ENCODE assay signal across 16 cellular contexts in the genomic region with DNA sequence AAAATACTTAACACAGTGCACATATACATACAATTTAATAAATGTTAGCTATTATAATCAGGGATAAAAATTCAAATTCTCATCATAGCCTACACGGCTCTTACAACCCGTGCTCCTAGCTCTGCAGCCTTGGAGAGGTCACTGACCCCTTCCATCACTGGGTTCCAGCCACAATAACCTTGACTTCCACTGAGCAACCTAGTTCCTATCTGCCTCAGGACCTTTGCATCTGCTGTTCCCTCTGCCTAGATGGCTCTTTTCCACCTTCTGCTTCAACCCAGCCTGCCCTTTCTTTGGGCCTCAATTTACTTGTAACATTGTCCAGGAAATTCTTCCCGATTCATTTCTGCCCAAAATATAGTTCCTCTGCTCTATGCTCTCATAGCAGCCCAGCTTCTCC. TPM values are rescaled to one million over a fixed set of nuclear protein-coding genes. Genes with fewer than 3 reads are reported as not detected.
DNase-seq lines count a peak whose midpoint lies in the region; ATAC-seq and TF ChIP-seq lines count a peak whose summit lies in the region.
"Had no signal": no experiment of that assay in that cellular context is flagged by ENCODE, and none has a peak within 500 bp of the region (broad histone marks: within the 10 kb centered on the region; RNA-seq: fewer than 3 reads in every experiment).

No MANE protein-coding gene starts in this region.

- H3K36me3 Mint-ChIP-seq in Caco-2 (ENCODE audit: insufficient read depth, unreplicated experiment) (no peaks in the 10 kb centered on the region), IgD-negative memory B cell (no peaks in the 10 kb centered on the region), neural crest cell (ENCODE audit: low read depth) (no peaks in the 10 kb centered on the region)

- peak overlapping the region; percentile 23 for H3K4me3 Mint-ChIP-seq in Caco-2 (ENCODE audit: unreplicated experiment)
- peak overlapping the region; percentile 15 to 75 (median 52) for H3K4me3 Mint-ChIP-seq in IgD-negative memory B cell
- H3K4me3 Mint-ChIP-seq in neural crest cell, result peak overlapping the region; percentile 59
- H3K4me3 Mint-ChIP-seq: activated CD4-positive, alpha-beta T cell treated with anti-CD3 and anti-CD28 coated beads, Interleukin-2, amount 10 ng/mL, durations not matched to agents 7 days and 5 days; activated T-helper 1 cell treated with anti-CD3 and anti-CD28 coated beads, Interleukin-12 subunit alpha, Interleukin-12 subunit beta, Interleukin-2, Interleukin-4 antibody, amounts not matched to agents 30 ng/mL and 10 ng/mL and 1 ng/mL, durations not matched to agents 14 hours and 24 hours and 36 hours had no signal

- H3K9me3 Mint-ChIP-seq in Caco-2 (ENCODE audit: unreplicated experiment) (no peaks in the 10 kb centered on the region), IgD-negative memory B cell (no peaks in the 10 kb centered on the region), neural crest cell (no peaks in the 10 kb centered on the region)
- H3K9me3 Mint-ChIP-seq: activated CD4-positive, alpha-beta T cell treated with anti-CD3 and anti-CD28 coated beads, Interleukin-2, amount 10 ng/mL, durations not matched to agents 7 days and 5 days; activated T-helper 1 cell treated with anti-CD3 and anti-CD28 coated beads, Interleukin-12 subunit alpha, Interleukin-12 subunit beta, Interleukin-2, Interleukin-4 antibody, amounts not matched to agents 30 ng/mL and 10 ng/mL and 1 ng/mL, durations not matched to agents 14 hours and 24 hours and 36 hours had no signal

- no peak for TF ChIP-seq EP300 in upper lobe of left lung (IDR thresholded peaks at IDR 0.05)

- ATAC-seq in upper lobe of left lung (ENCODE audit: low FRiP score in 2 of 2) (no peak), left colon (no peak)
- ATAC-seq: foreskin keratinocyte had no signal

- H3K36me3 ChIP-seq in Caco-2 (ENCODE audit: control insufficient read depth, insufficient read depth, low read length) (no peaks in the 10 kb centered on the region), duodenal mucosa (ENCODE audit: control insufficient read depth in 1 of 2, insufficient read depth in 2 of 2, low read length in 2 of 2) (no peaks in the 10 kb centered on the region), upper lobe of left lung (no peaks in the 10 kb centered on the region)
- H3K36me3 ChIP-seq: left lung, Peyer's patch, thyroid gland had no signal

- H3K27me3 Mint-ChIP-seq in Caco-2 (ENCODE audit: insufficient read depth, unreplicated experiment) (no peaks in the 10 kb centered on the region), IgD-negative memory B cell (peaks cover 7% of the 10 kb centered on the region), neural crest cell (ENCODE audit: low read depth) (peaks cover 18% of the 10 kb centered on the region)

- intact Hi-C loops in Caco-2 (cut with micrococcal nuclease; ENCODE audit: unreplicated experiment), result loop anchor here (1.0 kb wide), 1 partner anchor 25 kb away; no protein-coding TSS in a partner anchor
- intact Hi-C loops in left colon (cut with DNase I, micrococcal nuclease), result no loop called here

- no peak overlapping the region for H3K4me3 ChIP-seq in Caco-2 (ENCODE audit: low read depth, low read length)
- peak overlapping the region in 1 of 2 donors; percentile 55 for H3K4me3 ChIP-seq in duodenal mucosa (ENCODE audit: low read depth in 1 of 2, low read length in 2 of 2)
- H3K4me3 ChIP-seq in upper lobe of left lung, result no peak overlapping the region

- H3K27me3 ChIP-seq in Caco-2 (replicated peaks; ENCODE audit: control insufficient read depth, insufficient read depth, low read length) (no peaks in the 10 kb centered on the region), duodenal mucosa (ENCODE audit: control insufficient read depth in 1 of 2, insufficient read depth in 2 of 2, low read length in 2 of 2) (peaks cover 3 to 11% of the 10 kb centered on the region in 2 donors), upper lobe of left lung (no peaks in the 10 kb centered on the region)
- H3K27me3 ChIP-seq: Peyer's patch, thyroid gland had no signal

- TF ChIP-seq CTCF in Caco-2 (IDR thresholded peaks at IDR 0.05; ENCODE audit: insufficient read depth in 1 of 2, low read depth in 1 of 2, low read length in 1 of 2, severe bottlenecking in 1 of 2, unreplicated experiment in 1 of 2) (no peak), neural crest cell (conservative IDR thresholded peaks at IDR 0.05) (no peak), upper lobe of left lung (IDR thresholded peaks at IDR 0.05) (no peak)

- DNase-seq in Caco-2, result no peak
- DNase-seq in neural crest cell (ENCODE audit: low read depth, low spot score), result no peak
- DNase-seq in upper lobe of left lung, result no peak
- DNase-seq in left colon, result no peak
- no peak for DNase-seq in mesenteric fat pad (ENCODE audit: low spot score)
- DNase-seq: activated CD4-positive, alpha-beta T cell treated with anti-CD3 and anti-CD28 coated beads, Interleukin-2, amount 10 ng/mL, durations not matched to agents 7 days and 5 days; foreskin keratinocyte; NCI-H1105 treated with DMSO at 0.1 percent for 48 hours; NCI-H2171 had no signal

- POLR2A ChIA-PET in Caco-2 (lab: Charles Lee), result interaction anchor here (1.1 to 2.4 kb wide), 2 partner anchors 9 to 29 kb away, joined by 3 to 10 read pairs; a partner anchor contains a TSS

- H3K9me3 ChIP-seq in Caco-2, result no peaks in the 10 kb centered on the region
- no peaks in the 10 kb centered on the region for H3K9me3 ChIP-seq in duodenal mucosa (ENCODE audit: control insufficient read depth in 1 of 2, low read length in 2 of 2)
- H3K9me3 ChIP-seq in upper lobe of left lung, result no peaks in the 10 kb centered on the region
- H3K9me3 ChIP-seq: left lung, Peyer's patch, thyroid gland had no signal

- H3K9ac ChIP-seq in duodenal mucosa (ENCODE audit: low read depth in 1 of 2, low read length in 2 of 2), result peak overlapping the region; percentile 26 to 27
- H3K9ac ChIP-seq: KMS-11 had no signal

- WGBS in upper lobe of left lung, 2 donors, result 93 to 98% methylated on average over 3 of the region's 3 CpGs

- H3K4me1 Mint-ChIP-seq in Caco-2 (ENCODE audit: low read depth, unreplicated experiment) (peaks cover 13% of the 10 kb centered on the region), IgD-negative memory B cell (peaks cover 29 to 41% (median 30%) of the 10 kb centered on the region in 3 donors), neural crest cell (peaks cover 16% of the 10 kb centered on the region)

- H3K27ac ChIP-seq in duodenal mucosa (ENCODE audit: low read depth, low read length) (no peak overlapping the region), upper lobe of left lung (no peak overlapping the region)
- H3K27ac ChIP-seq: foreskin keratinocyte, KMS-11, left lung, thyroid gland had no signal

- CTCF ChIA-PET in Caco-2 (lab: Charles Lee), result interaction anchor here (1.9 to 4.0 kb wide), 3 partner anchors 9 to 201 kb away, joined by 4 to 17 read pairs (median 9); a partner anchor contains a TSS

- no TSS peak for BruUV-seq in Caco-2 (replicated peaks; lab: Mats Ljungman, UMichigan)

- no peak overlapping the region for H3K27ac Mint-ChIP-seq in Caco-2 (ENCODE audit: unreplicated experiment)
- H3K27ac Mint-ChIP-seq in IgD-negative memory B cell, result peak overlapping the region in 2 of 3 donors; percentile 8 to 35
- no peak overlapping the region for H3K27ac Mint-ChIP-seq in neural crest cell (ENCODE audit: unreplicated experiment)
- H3K27ac Mint-ChIP-seq: activated CD4-positive, alpha-beta T cell treated with anti-CD3 and anti-CD28 coated beads, Interleukin-2, amount 10 ng/mL, durations not matched to agents 7 days and 5 days; activated T-helper 1 cell treated with anti-CD3 and anti-CD28 coated beads, Interleukin-12 subunit alpha, Interleukin-12 subunit beta, Interleukin-2, Interleukin-4 antibody, amounts not matched to agents 30 ng/mL and 10 ng/mL and 1 ng/mL, durations not matched to agents 14 hours and 24 hours and 36 hours had no signal

- H3K4me1 ChIP-seq in Caco-2 (peaks cover 11% of the 10 kb centered on the region), duodenal mucosa (ENCODE audit: control insufficient read depth in 1 of 2, insufficient read depth in 2 of 2, low read length in 2 of 2) (peaks cover 4 to 15% of the 10 kb centered on the region in 2 donors), upper lobe of left lung (peaks cover 6 to 12% (median 11%) of the 10 kb centered on the region in 4 donors)
- H3K4me1 ChIP-seq: foreskin keratinocyte had no signal

- no peak for TF ChIP-seq POLR2A in upper lobe of left lung (IDR thresholded peaks at IDR 0.05)

RNA-seq across cellular contexts. Expression of a gene that starts 8.9 kb away (rescaled TPM):
- total RNA-seq in Caco-2 (2022) (67.6 and 78.6 TPM in 2 replicates), neural crest cell (88.7 and 93.5 TPM in 2 replicates), upper lobe of left lung (100 to 1,000 TPM in 1 of 6 donors, 10 to 100 TPM in 5; 59.4 to 151 (median 87.5) TPM), left colon (10 to 100 TPM; 77.8 to 99.1 TPM), mesenteric fat pad (74.0 TPM)
- 32.3 TPM for polyA plus RNA-seq in IgD-negative memory B cell

RNA-seq across cellular contexts. Expression of a gene that starts 36.6 kb away (rescaled TPM):
- total RNA-seq in Caco-2 (2022) (1.5 and 1.8 TPM in 2 replicates), neural crest cell (16.2 and 17.3 TPM in 2 replicates), upper lobe of left lung (100 to 1,000 TPM in 1 of 6 donors, 10 to 100 TPM in 5; 41.3 to 133 (median 81.6) TPM), left colon (100 to 1,000 TPM; 133 to 147 TPM), mesenteric fat pad (43.8 TPM)
- 0.10 TPM for polyA plus RNA-seq in IgD-negative memory B cell
- total RNA-seq: activated CD4-positive, alpha-beta T cell treated with anti-CD3 and anti-CD28 coated beads, Interleukin-2, amount 10 ng/mL, durations not matched to agents 7 days and 5 days; activated T-helper 1 cell treated with anti-CD3 and anti-CD28 coated beads, Interleukin-12 subunit alpha, Interleukin-12 subunit beta, Interleukin-2, Interleukin-4 antibody, amounts not matched to agents 30 ng/mL and 10 ng/mL and 1 ng/mL, durations not matched to agents 14 hours and 24 hours and 36 hours had no signal

RNA-seq across cellular contexts. Expression of a gene that starts 43.2 kb away (rescaled TPM):
- total RNA-seq in Caco-2 (2022), result not detected in 2 replicates
- polyA plus RNA-seq in IgD-negative memory B cell, result 0.29 TPM
- 0.25 and 0.61 TPM in 2 replicates for total RNA-seq in neural crest cell
- 10 to 100 TPM in 3 of 6 donors, 1 to 10 TPM in 3; 2.1 to 26.0 (median 10.7) TPM for total RNA-seq in upper lobe of left lung
- total RNA-seq in left colon, result 1 to 10 TPM in 1 of 2 donors, under 1 TPM in 1; 0.95 to 2.1 TPM
- total RNA-seq in mesenteric fat pad, result 6.4 TPM

RNA-seq across cellular contexts. Expression of a gene that starts 54.1 kb away (rescaled TPM):
- total RNA-seq in Caco-2 (2022) (35.1 and 38.7 TPM in 2 replicates), neural crest cell (36.9 and 41.4 TPM in 2 replicates), upper lobe of left lung (10 to 100 TPM; 20.3 to 54.6 (median 44.3) TPM), left colon (10 to 100 TPM; 69.3 to 72.0 TPM), mesenteric fat pad (79.4 TPM)
- 29.4 TPM for polyA plus RNA-seq in IgD-negative memory B cell

Comparison
In these comparisons a context has a peak if more than half of its experiments do, and no peak if none do; other contexts are left out.
1. H3K27ac Mint-ChIP-seq: peak in IgD-negative memory B cell (2 of 3); none in Caco-2 (single experiment) and neural crest cell (single experiment).
2. Peak in every context shown above with its lines, with median percentiles within 50 percentile points of each other: H3K4me3 Mint-ChIP-seq.